1 cellular context compared by ENCODE assay signal in the genomic region with DNA sequence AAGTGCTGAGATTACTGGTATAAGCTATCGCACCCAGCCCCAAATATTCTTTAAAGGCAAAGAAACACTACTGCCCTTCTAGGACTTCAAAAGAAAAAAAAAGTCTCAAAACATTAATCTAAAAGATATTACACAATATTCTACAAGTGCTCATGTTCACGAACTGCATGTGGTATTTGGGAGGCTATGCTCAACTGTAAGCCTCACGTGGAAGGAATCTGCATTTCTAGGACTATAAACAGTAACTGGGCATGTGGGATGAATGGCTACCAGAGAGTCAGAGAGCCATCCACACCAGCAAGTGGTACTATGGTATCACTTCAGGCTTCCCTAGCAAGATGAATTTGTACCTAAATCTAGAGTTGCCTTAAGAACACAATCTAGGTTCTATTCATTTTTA.
TF ChIP-seq lines count a peak whose summit lies in the region.

No MANE protein-coding gene starts in this region.

TF ChIP-seq in HepG2, 621 proteins besides CTCF, POLR2A, EP300 and RAD21:
- TF ChIP-seq ZFP1 (CRISPR knock-in tag; IDR thresholded peaks at IDR 0.05) (no peak), CEBPB (IDR thresholded peaks at IDR 0.05; ENCODE audit: borderline replicate concordance, low read depth, low read length) (peak; percentile 7; the same call in 1 of the 2 replicates)
